1 cellular context compared by ENCODE assay signal in the genomic region with DNA sequence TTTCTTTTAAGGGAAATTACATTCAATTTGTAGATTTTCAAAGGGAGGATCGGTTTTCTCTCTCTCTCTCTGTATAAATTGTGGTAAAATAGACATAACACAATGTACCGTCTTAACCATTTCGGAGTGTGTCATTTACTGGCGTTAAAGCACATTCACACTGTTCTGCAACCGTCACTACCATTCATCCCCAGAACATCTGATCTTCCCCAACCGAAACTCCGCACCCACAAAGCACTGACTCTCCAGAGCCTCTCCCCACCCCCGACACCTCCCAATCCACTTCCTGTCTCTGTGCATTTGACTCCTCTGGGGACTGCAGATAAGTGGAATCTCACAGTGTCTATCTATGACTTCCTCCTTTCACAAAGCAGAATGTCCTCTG.
TF ChIP-seq lines count a peak whose summit lies in the region.

No MANE protein-coding gene starts in this region.

TF ChIP-seq in HepG2, 621 proteins besides CTCF, POLR2A, EP300 and RAD21 (continued from another document):
- TF ChIP-seq ZNF879 (CRISPR knock-in tag; IDR thresholded peaks at IDR 0.05) (no peak), REPIN1 (CRISPR knock-in tag; IDR thresholded peaks at IDR 0.05; ENCODE audit: borderline replicate concordance, low read depth) (no peak), ZNF501 (CRISPR knock-in tag; IDR thresholded peaks at IDR 0.05) (no peak), ZNF790 (CRISPR knock-in tag; IDR thresholded peaks at IDR 0.05; ENCODE audit: borderline replicate concordance) (no peak), ZNF230 (CRISPR knock-in tag; IDR thresholded peaks at IDR 0.05) (no peak)
- TF ChIP-seq, protein P1, sequence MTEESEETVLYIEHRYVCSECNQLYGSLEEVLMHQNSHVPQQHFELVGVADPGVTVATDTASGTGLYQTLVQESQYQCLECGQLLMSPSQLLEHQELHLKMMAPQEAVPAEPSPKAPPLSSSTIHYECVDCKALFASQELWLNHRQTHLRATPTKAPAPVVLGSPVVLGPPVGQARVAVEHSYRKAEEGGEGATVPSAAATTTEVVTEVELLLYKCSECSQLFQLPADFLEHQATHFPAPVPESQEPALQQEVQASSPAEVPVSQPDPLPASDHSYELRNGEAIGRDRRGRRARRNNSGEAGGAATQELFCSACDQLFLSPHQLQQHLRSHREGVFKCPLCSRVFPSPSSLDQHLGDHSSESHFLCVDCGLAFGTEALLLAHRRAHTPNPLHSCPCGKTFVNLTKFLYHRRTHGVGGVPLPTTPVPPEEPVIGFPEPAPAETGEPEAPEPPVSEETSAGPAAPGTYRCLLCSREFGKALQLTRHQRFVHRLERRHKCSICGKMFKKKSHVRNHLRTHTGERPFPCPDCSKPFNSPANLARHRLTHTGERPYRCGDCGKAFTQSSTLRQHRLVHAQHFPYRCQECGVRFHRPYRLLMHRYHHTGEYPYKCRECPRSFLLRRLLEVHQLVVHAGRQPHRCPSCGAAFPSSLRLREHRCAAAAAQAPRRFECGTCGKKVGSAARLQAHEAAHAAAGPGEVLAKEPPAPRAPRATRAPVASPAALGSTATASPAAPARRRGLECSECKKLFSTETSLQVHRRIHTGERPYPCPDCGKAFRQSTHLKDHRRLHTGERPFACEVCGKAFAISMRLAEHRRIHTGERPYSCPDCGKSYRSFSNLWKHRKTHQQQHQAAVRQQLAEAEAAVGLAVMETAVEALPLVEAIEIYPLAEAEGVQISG (CRISPR knock-in tag; IDR thresholded peaks at IDR 0.05): no peak
- TF ChIP-seq, protein P2, sequence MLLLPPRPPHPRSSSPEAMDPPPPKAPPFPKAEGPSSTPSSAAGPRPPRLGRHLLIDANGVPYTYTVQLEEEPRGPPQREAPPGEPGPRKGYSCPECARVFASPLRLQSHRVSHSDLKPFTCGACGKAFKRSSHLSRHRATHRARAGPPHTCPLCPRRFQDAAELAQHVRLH (CRISPR knock-in tag; IDR thresholded peaks at IDR 0.05; ENCODE audit: borderline replicate concordance, low read depth): no peak
- TF ChIP-seq, protein P3, sequence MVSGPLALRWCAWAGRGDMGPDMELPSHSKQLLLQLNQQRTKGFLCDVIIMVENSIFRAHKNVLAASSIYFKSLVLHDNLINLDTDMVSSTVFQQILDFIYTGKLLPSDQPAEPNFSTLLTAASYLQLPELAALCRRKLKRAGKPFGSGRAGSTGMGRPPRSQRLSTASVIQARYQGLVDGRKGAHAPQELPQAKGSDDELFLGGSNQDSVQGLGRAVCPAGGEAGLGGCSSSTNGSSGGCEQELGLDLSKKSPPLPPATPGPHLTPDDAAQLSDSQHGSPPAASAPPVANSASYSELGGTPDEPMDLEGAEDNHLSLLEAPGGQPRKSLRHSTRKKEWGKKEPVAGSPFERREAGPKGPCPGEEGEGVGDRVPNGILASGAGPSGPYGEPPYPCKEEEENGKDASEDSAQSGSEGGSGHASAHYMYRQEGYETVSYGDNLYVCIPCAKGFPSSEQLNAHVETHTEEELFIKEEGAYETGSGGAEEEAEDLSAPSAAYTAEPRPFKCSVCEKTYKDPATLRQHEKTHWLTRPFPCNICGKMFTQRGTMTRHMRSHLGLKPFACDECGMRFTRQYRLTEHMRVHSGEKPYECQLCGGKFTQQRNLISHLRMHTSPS (CRISPR knock-in tag; IDR thresholded peaks at IDR 0.05; ENCODE audit: low read depth): no peak
TF ChIP-seq in HepG2: peak in this region for 0.
